Comparison of ENCODE assay signal across 1 cellular context in the genomic region with DNA sequence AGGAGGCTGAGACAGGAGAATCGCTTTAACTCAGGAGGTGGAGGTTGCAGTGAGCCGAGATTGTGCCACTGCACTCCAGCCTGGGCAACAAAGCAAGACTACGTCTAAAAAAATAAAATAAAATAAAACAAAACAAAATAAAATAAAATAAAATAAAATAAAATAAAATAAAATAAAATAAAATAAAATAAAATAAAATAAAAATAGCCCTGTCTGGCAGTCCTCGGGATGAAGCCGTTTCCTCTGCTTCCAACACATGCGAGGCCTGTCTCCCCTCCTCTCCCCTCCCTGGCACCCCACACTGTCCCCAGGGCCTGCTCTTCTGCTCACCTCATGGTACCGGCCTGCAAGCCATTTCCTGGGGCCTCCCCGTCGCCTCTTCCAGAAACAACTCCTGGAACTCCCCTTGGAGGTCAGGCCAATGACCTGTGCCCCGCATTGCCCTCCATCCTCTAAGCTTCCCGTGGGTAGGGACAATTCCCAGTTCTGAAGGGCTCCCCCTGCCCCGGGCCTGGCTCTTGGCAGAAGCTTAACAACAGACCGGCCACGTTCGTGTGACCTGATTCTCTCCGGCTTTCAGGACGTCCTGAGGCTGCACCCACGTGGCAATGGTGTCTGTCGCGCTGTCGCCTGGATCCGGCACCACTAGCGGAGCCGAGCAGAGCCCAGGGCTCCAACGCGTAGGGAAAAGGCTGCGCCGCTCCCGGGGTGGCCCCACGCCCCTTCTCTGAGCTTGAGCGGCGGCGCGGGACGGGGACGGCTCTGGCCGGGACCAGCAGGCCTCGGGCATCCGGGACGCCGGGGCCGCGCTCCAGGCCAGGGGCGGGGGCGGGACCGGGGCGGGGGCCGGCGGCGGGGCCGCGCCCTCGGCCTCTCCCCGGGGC.
A peak's percentile ranks its signal among the peaks of the same experiment; 100 is the strongest.
TF ChIP-seq lines count a peak whose summit lies in the region.

No MANE protein-coding gene starts in this region.

TF ChIP-seq in K562, 482 proteins besides CTCF, POLR2A, EP300 and RAD21 (continued from another document and continues in another):
- TF ChIP-seq MYC (IDR thresholded peaks at IDR 0.05; ENCODE audit: low read depth, low read length) = peak; percentile 84
- peak; percentile 81; the same call in 1 of the 2 replicates for TF ChIP-seq MYC (CRISPR knock-in tag; IDR thresholded peaks at IDR 0.05; ENCODE audit: borderline replicate concordance, low read depth)
- no peak for TF ChIP-seq ETV5 (CRISPR knock-in tag; IDR thresholded peaks at IDR 0.05; ENCODE audit: low read depth)
- TF ChIP-seq CBX8 (IDR thresholded peaks at IDR 0.05; ENCODE audit: borderline replicate concordance, extremely low read depth, low read depth, low read length, poor library complexity, severe bottlenecking) = no peak
- TF ChIP-seq ZNF124 (CRISPR knock-in tag; IDR thresholded peaks at IDR 0.05) = no peak
- TF ChIP-seq SP1 (CRISPR knock-in tag; IDR thresholded peaks at IDR 0.05) = no peak
- no peak for TF ChIP-seq XRCC5 (IDR thresholded peaks at IDR 0.05; ENCODE audit: low read depth, low read length)
- no peak for TF ChIP-seq WHSC1 (IDR thresholded peaks at IDR 0.05; ENCODE audit: low read length)
- TF ChIP-seq NFRKB (IDR thresholded peaks at IDR 0.05; ENCODE audit: low read depth) = no peak
- no peak for TF ChIP-seq HSF4 (CRISPR knock-in tag; IDR thresholded peaks at IDR 0.05; ENCODE audit: borderline replicate concordance)
- no peak for TF ChIP-seq RB1 (IDR thresholded peaks at IDR 0.05; ENCODE audit: low read depth)
- TF ChIP-seq, protein P1, sequence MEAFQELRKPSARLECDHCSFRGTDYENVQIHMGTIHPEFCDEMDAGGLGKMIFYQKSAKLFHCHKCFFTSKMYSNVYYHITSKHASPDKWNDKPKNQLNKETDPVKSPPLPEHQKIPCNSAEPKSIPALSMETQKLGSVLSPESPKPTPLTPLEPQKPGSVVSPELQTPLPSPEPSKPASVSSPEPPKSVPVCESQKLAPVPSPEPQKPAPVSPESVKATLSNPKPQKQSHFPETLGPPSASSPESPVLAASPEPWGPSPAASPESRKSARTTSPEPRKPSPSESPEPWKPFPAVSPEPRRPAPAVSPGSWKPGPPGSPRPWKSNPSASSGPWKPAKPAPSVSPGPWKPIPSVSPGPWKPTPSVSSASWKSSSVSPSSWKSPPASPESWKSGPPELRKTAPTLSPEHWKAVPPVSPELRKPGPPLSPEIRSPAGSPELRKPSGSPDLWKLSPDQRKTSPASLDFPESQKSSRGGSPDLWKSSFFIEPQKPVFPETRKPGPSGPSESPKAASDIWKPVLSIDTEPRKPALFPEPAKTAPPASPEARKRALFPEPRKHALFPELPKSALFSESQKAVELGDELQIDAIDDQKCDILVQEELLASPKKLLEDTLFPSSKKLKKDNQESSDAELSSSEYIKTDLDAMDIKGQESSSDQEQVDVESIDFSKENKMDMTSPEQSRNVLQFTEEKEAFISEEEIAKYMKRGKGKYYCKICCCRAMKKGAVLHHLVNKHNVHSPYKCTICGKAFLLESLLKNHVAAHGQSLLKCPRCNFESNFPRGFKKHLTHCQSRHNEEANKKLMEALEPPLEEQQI (IDR thresholded peaks at IDR 0.05) = no peak
- TF ChIP-seq NFE2L1 (tag; IDR thresholded peaks at IDR 0.05; ENCODE audit: borderline replicate concordance, low read depth) = no peak
- 0 out of 2 replicates have a peak, but pooled peaks have one; percentile 13 for TF ChIP-seq CTBP1 (IDR thresholded peaks at IDR 0.05; ENCODE audit: borderline replicate concordance)
- no peak for TF ChIP-seq FIP1L1 (IDR thresholded peaks at IDR 0.05; ENCODE audit: low read depth, low read length, poor library complexity, severe bottlenecking)
- no peak for TF ChIP-seq TCF7L2 (IDR thresholded peaks at IDR 0.05; ENCODE audit: low read depth, low read length)
- TF ChIP-seq MIER1 (IDR thresholded peaks at IDR 0.05; ENCODE audit: low read depth) = no peak
- no peak for TF ChIP-seq SAFB (IDR thresholded peaks at IDR 0.05; ENCODE audit: borderline replicate concordance, low read depth, low read length)
- TF ChIP-seq, protein P2, sequence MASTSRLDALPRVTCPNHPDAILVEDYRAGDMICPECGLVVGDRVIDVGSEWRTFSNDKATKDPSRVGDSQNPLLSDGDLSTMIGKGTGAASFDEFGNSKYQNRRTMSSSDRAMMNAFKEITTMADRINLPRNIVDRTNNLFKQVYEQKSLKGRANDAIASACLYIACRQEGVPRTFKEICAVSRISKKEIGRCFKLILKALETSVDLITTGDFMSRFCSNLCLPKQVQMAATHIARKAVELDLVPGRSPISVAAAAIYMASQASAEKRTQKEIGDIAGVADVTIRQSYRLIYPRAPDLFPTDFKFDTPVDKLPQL (IDR thresholded peaks at IDR 0.05; ENCODE audit: extremely low read depth, insufficient read length) = no peak
- TF ChIP-seq MAZ (CRISPR knock-in tag; conservative IDR thresholded peaks at IDR 0.05 in 1 of 2, IDR thresholded peaks at IDR 0.05 in 1 of 2) = 0 out of 4 replicates have a peak, but pooled peaks of 1 of the 2 experiments have one; percentile 40
- TF ChIP-seq, protein P3, sequence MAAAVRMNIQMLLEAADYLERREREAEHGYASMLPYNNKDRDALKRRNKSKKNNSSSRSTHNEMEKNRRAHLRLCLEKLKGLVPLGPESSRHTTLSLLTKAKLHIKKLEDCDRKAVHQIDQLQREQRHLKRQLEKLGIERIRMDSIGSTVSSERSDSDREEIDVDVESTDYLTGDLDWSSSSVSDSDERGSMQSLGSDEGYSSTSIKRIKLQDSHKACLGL (CRISPR knock-in tag; IDR thresholded peaks at IDR 0.05; ENCODE audit: borderline replicate concordance, poor library complexity, severe bottlenecking) = peak; percentile 36
- no peak for TF ChIP-seq ZFP36 (IDR thresholded peaks at IDR 0.05; ENCODE audit: low read depth, low read length, partially characterized antibody)
- TF ChIP-seq, protein P4, sequence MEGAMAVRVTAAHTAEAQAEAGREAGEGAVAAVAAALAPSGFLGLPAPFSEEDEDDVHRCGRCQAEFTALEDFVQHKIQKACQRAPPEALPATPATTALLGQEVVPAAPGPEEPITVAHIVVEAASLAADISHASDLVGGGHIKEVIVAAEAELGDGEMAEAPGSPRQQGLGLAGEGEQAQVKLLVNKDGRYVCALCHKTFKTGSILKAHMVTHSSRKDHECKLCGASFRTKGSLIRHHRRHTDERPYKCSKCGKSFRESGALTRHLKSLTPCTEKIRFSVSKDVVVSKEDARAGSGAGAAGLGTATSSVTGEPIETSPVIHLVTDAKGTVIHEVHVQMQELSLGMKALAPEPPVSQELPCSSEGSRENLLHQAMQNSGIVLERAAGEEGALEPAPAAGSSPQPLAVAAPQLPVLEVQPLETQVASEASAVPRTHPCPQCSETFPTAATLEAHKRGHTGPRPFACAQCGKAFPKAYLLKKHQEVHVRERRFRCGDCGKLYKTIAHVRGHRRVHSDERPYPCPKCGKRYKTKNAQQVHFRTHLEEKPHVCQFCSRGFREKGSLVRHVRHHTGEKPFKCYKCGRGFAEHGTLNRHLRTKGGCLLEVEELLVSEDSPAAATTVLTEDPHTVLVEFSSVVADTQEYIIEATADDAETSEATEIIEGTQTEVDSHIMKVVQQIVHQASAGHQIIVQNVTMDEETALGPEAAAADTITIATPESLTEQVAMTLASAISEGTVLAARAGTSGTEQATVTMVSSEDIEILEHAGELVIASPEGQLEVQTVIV (CRISPR knock-in tag; IDR thresholded peaks at IDR 0.05; ENCODE audit: borderline replicate concordance) = no peak
- TF ChIP-seq SNRNP70 (optimal IDR thresholded peaks at IDR 0.05; ENCODE audit: low read depth, low read length) = no peak
- no peak for TF ChIP-seq CHD1 (IDR thresholded peaks at IDR 0.05; ENCODE audit: low read length)
- TF ChIP-seq ZNF311 (CRISPR knock-in tag; IDR thresholded peaks at IDR 0.05) = no peak
- TF ChIP-seq IRF2 (CRISPR knock-in tag; IDR thresholded peaks at IDR 0.05) = no peak
- TF ChIP-seq, protein P5, sequence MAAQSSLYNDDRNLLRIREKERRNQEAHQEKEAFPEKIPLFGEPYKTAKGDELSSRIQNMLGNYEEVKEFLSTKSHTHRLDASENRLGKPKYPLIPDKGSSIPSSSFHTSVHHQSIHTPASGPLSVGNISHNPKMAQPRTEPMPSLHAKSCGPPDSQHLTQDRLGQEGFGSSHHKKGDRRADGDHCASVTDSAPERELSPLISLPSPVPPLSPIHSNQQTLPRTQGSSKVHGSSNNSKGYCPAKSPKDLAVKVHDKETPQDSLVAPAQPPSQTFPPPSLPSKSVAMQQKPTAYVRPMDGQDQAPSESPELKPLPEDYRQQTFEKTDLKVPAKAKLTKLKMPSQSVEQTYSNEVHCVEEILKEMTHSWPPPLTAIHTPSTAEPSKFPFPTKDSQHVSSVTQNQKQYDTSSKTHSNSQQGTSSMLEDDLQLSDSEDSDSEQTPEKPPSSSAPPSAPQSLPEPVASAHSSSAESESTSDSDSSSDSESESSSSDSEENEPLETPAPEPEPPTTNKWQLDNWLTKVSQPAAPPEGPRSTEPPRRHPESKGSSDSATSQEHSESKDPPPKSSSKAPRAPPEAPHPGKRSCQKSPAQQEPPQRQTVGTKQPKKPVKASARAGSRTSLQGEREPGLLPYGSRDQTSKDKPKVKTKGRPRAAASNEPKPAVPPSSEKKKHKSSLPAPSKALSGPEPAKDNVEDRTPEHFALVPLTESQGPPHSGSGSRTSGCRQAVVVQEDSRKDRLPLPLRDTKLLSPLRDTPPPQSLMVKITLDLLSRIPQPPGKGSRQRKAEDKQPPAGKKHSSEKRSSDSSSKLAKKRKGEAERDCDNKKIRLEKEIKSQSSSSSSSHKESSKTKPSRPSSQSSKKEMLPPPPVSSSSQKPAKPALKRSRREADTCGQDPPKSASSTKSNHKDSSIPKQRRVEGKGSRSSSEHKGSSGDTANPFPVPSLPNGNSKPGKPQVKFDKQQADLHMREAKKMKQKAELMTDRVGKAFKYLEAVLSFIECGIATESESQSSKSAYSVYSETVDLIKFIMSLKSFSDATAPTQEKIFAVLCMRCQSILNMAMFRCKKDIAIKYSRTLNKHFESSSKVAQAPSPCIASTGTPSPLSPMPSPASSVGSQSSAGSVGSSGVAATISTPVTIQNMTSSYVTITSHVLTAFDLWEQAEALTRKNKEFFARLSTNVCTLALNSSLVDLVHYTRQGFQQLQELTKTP (IDR thresholded peaks at IDR 0.05; ENCODE audit: low read depth in 1 of 2, partially characterized antibody in 2 of 2) = no peak
- TF ChIP-seq SRSF3 (IDR thresholded peaks at IDR 0.05; ENCODE audit: insufficient read depth, low read length) = no peak
- TF ChIP-seq, protein P6, sequence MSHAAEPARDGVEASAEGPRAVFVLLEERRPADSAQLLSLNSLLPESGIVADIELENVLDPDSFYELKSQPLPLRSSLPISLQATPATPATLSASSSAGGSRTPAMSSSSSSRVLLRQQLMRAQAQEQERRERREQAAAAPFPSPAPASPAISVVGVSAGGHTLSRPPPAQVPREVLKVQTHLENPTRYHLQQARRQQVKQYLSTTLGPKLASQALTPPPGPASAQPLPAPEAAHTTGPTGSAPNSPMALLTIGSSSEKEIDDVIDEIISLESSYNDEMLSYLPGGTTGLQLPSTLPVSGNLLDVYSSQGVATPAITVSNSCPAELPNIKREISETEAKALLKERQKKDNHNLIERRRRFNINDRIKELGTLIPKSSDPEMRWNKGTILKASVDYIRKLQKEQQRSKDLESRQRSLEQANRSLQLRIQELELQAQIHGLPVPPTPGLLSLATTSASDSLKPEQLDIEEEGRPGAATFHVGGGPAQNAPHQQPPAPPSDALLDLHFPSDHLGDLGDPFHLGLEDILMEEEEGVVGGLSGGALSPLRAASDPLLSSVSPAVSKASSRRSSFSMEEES (CRISPR knock-in tag; IDR thresholded peaks at IDR 0.05) = no peak
- TF ChIP-seq TEAD2 (tag; IDR thresholded peaks at IDR 0.05) = no peak
- no peak for TF ChIP-seq SIRT6 (IDR thresholded peaks at IDR 0.05; ENCODE audit: low read depth, low read length)
- no peak for TF ChIP-seq POLR2H (tag; IDR thresholded peaks at IDR 0.05; ENCODE audit: low read depth)
- no peak for TF ChIP-seq TARDBP (IDR thresholded peaks at IDR 0.05)
- no peak for TF ChIP-seq ZSCAN29 (IDR thresholded peaks at IDR 0.05)
- TF ChIP-seq ZNF408 (CRISPR knock-in tag; IDR thresholded peaks at IDR 0.05; ENCODE audit: low read depth) = no peak
- TF ChIP-seq ZC3H4 (CRISPR knock-in tag; IDR thresholded peaks at IDR 0.05; ENCODE audit: borderline replicate concordance) = no peak
- no peak for TF ChIP-seq FOXM1 (IDR thresholded peaks at IDR 0.05; ENCODE audit: low read depth)
- TF ChIP-seq FOXM1 (CRISPR knock-in tag; IDR thresholded peaks at IDR 0.05; ENCODE audit: low read depth) = no peak
- no peak for TF ChIP-seq TRIM28 (IDR thresholded peaks at IDR 0.05)
- no peak for TF ChIP-seq CHD2 (IDR thresholded peaks at IDR 0.05; ENCODE audit: low read depth, low read length)
- TF ChIP-seq MTA2 (IDR thresholded peaks at IDR 0.05; ENCODE audit: low read depth) = no peak
- TF ChIP-seq NFIX (CRISPR knock-in tag; IDR thresholded peaks at IDR 0.05; ENCODE audit: low read depth) = no peak
- no peak for TF ChIP-seq TCF3 (CRISPR knock-in tag; IDR thresholded peaks at IDR 0.05)
- no peak for TF ChIP-seq RAD51 (IDR thresholded peaks at IDR 0.05; ENCODE audit: borderline replicate concordance, low read depth)
- TF ChIP-seq, protein P7, sequence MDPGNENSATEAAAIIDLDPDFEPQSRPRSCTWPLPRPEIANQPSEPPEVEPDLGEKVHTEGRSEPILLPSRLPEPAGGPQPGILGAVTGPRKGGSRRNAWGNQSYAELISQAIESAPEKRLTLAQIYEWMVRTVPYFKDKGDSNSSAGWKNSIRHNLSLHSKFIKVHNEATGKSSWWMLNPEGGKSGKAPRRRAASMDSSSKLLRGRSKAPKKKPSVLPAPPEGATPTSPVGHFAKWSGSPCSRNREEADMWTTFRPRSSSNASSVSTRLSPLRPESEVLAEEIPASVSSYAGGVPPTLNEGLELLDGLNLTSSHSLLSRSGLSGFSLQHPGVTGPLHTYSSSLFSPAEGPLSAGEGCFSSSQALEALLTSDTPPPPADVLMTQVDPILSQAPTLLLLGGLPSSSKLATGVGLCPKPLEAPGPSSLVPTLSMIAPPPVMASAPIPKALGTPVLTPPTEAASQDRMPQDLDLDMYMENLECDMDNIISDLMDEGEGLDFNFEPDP (CRISPR knock-in tag; IDR thresholded peaks at IDR 0.05) = no peak
- TF ChIP-seq JUN (IDR thresholded peaks at IDR 0.05; ENCODE audit: borderline replicate concordance, low read depth, low read length) = no peak
- TF ChIP-seq JUN (CRISPR knock-in tag; IDR thresholded peaks at IDR 0.05; ENCODE audit: borderline replicate concordance) = 0 out of 2 replicates have a peak, but pooled peaks have one; percentile 26
- TF ChIP-seq NFYB (IDR thresholded peaks at IDR 0.05; ENCODE audit: extremely low read depth, insufficient read length) = no peak
- TF ChIP-seq KLF10 (CRISPR knock-in tag; IDR thresholded peaks at IDR 0.05) = no peak
- no peak for TF ChIP-seq ZNF274 (IDR thresholded peaks at IDR 0.05; ENCODE audit: borderline replicate concordance, low read depth, low read length)
- no peak for TF ChIP-seq PYGO2 (tag; IDR thresholded peaks at IDR 0.05)
- TF ChIP-seq ZBED1 (IDR thresholded peaks at IDR 0.05) = no peak
- TF ChIP-seq MCM5 (IDR thresholded peaks at IDR 0.05; ENCODE audit: low read depth) = no peak
